Comparison of ENCODE assay signal across 8 cellular contexts in genomic region chr9:35657327-35658143, GRCh38. TPM values are rescaled to one million over a fixed set of nuclear protein-coding genes. Genes with fewer than 3 reads are reported as not detected.
A peak's percentile ranks its signal among the peaks of the same experiment; 100 is the strongest.
DNase-seq lines count a peak whose midpoint lies in the region; ATAC-seq and TF ChIP-seq lines count a peak whose summit lies in the region.

Gene RMRP, minus strand, starts transcription at chr9:35658019.

- POLR2A ChIA-PET in Panc1 (lab: Charles Lee), result interaction anchor here (0.5 to 1.6 kb wide), 5 partner anchors 10 to 75 kb away, joined by 3 to 4 read pairs (median 3); partner anchors contain the start of genes CREB3 and TLN1

- TF ChIP-seq CTCF in Panc1 (IDR thresholded peaks at IDR 0.05), result no peak

- DNase-seq in DMS153 (lab: John Stamatoyannopoulos, UW) (peak; percentile 99), KG1 (lab: John Stamatoyannopoulos, UW) (peak; percentile 92), Panc1 (ENCODE audit: low read depth, low spot score) (peak; percentile 95)
- peak; percentile 96 for DNase-seq in activated T-cell treated with anti-CD3 and anti-CD28 coated beads, Interleukin-2, amount 50 U/mL, for 48 hours
- peak; percentile 90 for DNase-seq in stimulated activated CD8-positive, alpha-beta memory T cell treated with anti-CD3 and anti-CD28 coated beads, Interleukin-7, amount 100 ng/mL, for 24 hours (ENCODE audit: low read depth)

- peak; percentile 87 for ATAC-seq in GM21723 (IDR thresholded peaks at IDR 0.05; ENCODE audit: unreplicated experiment)
- peak; percentile 93 for ATAC-seq in Panc1
- ATAC-seq in esophagus mucosa, result peak; percentile 98

- no TSS peak for BruUV-seq in Panc1 (replicated peaks; lab: Mats Ljungman, UMichigan)

- no peaks in the 10 kb centered on the region for H3K27me3 ChIP-seq in Panc1 (ENCODE audit: control insufficient read depth, insufficient read depth, low read length)
- no peaks in the 10 kb centered on the region for H3K27me3 ChIP-seq in muscle layer of colon (ENCODE audit: control insufficient read depth in 1 of 2, insufficient read depth in 2 of 2, low read length in 2 of 2)

- H3K4me1 ChIP-seq in Panc1 (ENCODE audit: control insufficient read depth, insufficient read depth, low read length) (peaks cover 36% of the 10 kb centered on the region), muscle layer of colon (ENCODE audit: insufficient read depth, low read length) (peaks cover 32% of the 10 kb centered on the region)

- H3K4me3 ChIP-seq in Panc1 (ENCODE audit: low read depth in 2 of 2, low read length in 2 of 2), result peak within 1 kb of the TSS; percentile 64 to 70
- peak within 1 kb of the TSS; percentile 92 to 93 for H3K4me3 ChIP-seq in muscle layer of colon (ENCODE audit: low read depth in 1 of 2, low read length in 2 of 2)

- CTCF ChIA-PET in Panc1 (lab: Charles Lee), result interaction anchor here (0.5 to 1.6 kb wide), 7 partner anchors 10 to 54 kb away, joined by 3 to 6 read pairs (median 4); partner anchors contain the start of gene TPM2

- in situ Hi-C loops in Panc1 (cut with HindIII; ENCODE audit: low pct_unique_long_range_greater_than_20kb, low sequenced_read_pairs), result no loop called here

- peak within 1 kb of the TSS; percentile 99 for H3K9ac ChIP-seq in muscle layer of colon (ENCODE audit: low read length)

- H3K36me3 ChIP-seq in Panc1 (ENCODE audit: control insufficient read depth, insufficient read depth, low read length) (peaks cover 3% of the 10 kb centered on the region), muscle layer of colon (ENCODE audit: insufficient read depth, low read length) (peaks cover 17% of the 10 kb centered on the region)

- H3K9me3 ChIP-seq in Panc1 (ENCODE audit: control insufficient read depth, insufficient read depth, low read depth, low read length), result no peaks in the 10 kb centered on the region
- H3K9me3 ChIP-seq in muscle layer of colon (ENCODE audit: low read length), result no peaks in the 10 kb centered on the region

- H3K27ac ChIP-seq in Panc1 (ENCODE audit: low read length) (peak within 1 kb of the TSS; percentile 94), muscle layer of colon (ENCODE audit: low read depth, low read length) (peak within 1 kb of the TSS; percentile 92)

- intact Hi-C loops in Panc1 (cut with micrococcal nuclease; ENCODE audit: unreplicated experiment), result loop anchor here (5.0 to 10.0 kb wide), 3 partner anchors 35 to 157 kb away; partner anchors contain the start of genes HINT2 and SPAG8

RNA-seq across cellular contexts. Expression of gene RMRP, which starts in this region (rescaled TPM):
- total RNA-seq in Panc1 (2021; ENCODE audit: unreplicated experiment) (29,896 TPM), esophagus mucosa (5,550 TPM)
- polyA plus RNA-seq in Panc1 (2012; ENCODE audit: insufficient read length), result 43.7 TPM

Comparison
In these comparisons a context has a peak if more than half of its experiments do, and no peak if none do; other contexts are left out.
1. Peak in every context shown above with its lines: DNase-seq, ATAC-seq, H3K4me3 ChIP-seq and H3K27ac ChIP-seq.